Comparison of ENCODE assay signal across 8 cellular contexts in genomic region chr1:197198911-197199310, GRCh38. TPM values are rescaled to one million over a fixed set of nuclear protein-coding genes. Genes with fewer than 3 reads are reported as not detected.
A peak's percentile ranks its signal among the peaks of the same experiment; 100 is the strongest.
DNase-seq lines count a peak whose midpoint lies in the region; TF ChIP-seq lines count a peak whose summit lies in the region.

No MANE protein-coding gene starts in this region.

- no peaks in the 10 kb centered on the region for H3K36me3 ChIP-seq in mucosa of rectum (ENCODE audit: control insufficient read depth in 2 of 2, insufficient read depth in 2 of 2, low read length in 2 of 2)

- in situ Hi-C loops in G401 (cut with HindIII; ENCODE audit: low sequenced_read_pairs) = no loop called here

- peaks cover 12 to 13% of the 10 kb centered on the region in 2 donors for H3K4me1 ChIP-seq in mucosa of rectum (ENCODE audit: control insufficient read depth in 2 of 2, insufficient read depth in 2 of 2, low read length in 2 of 2)

- H3K9me3 Mint-ChIP-seq in HFFc6 = no peaks in the 10 kb centered on the region
- peaks cover 0 to 3% (median 0%) of the 10 kb centered on the region in 5 experiments for H3K9me3 Mint-ChIP-seq in brain

- H3K27ac ChIP-seq in mucosa of rectum (ENCODE audit: low read depth in 2 of 2, low read length in 2 of 2) = no peak overlapping the region

- no peak for TF ChIP-seq CTCF in AG09309 (IDR thresholded peaks at IDR 0.05; ENCODE audit: control insufficient read depth, insufficient read depth, low read depth, low read length, missing control alignments)
- no peak for TF ChIP-seq CTCF in HFFc6 (IDR thresholded peaks at IDR 0.05)
- no peak for TF ChIP-seq CTCF in brain (conservative IDR thresholded peaks at IDR 0.05)

- no peak overlapping the region for H3K9ac ChIP-seq in mucosa of rectum (ENCODE audit: low read depth in 1 of 2, low read length in 2 of 2)

- no peaks in the 10 kb centered on the region for H3K9me3 ChIP-seq in mucosa of rectum (ENCODE audit: control insufficient read depth in 2 of 2, low read length in 2 of 2)

- H3K4me3 ChIP-seq in AG09309 (ENCODE audit: control insufficient read depth, low read depth, low read length) (peak overlapping the region; percentile 35), mucosa of rectum (ENCODE audit: low read length in 2 of 2) (peak overlapping the region; percentile 23 to 56)

- H3K36me3 Mint-ChIP-seq in HFFc6 (ENCODE audit: low read depth) (peaks cover 26% of the 10 kb centered on the region), brain (peaks cover 3% of the 10 kb centered on the region)

- DNase-seq in AG09309 (ENCODE audit: low read depth) (no peak), HFFc6 (no peak), GM19238 (ENCODE audit: insufficient read length, low spot score) (no peak), Ammon's horn (ENCODE audit: low spot score) (no peak), NCI-H2029 treated with DMSO at 0.1 percent for 48 hours (lab: John Stamatoyannopoulos, UW) (no peak), G401 (ENCODE audit: low spot score) (no peak)

- H3K27me3 Mint-ChIP-seq in HFFc6 (ENCODE audit: insufficient read depth) (no peaks in the 10 kb centered on the region), brain (peaks cover 10% of the 10 kb centered on the region)

- H3K4me3 Mint-ChIP-seq in HFFc6 (peak overlapping the region; percentile 100), brain (peak overlapping the region; percentile 93 to 99 (median 96))

- H3K4me1 Mint-ChIP-seq in HFFc6 (ENCODE audit: low read depth) = peaks cover 72% of the 10 kb centered on the region
- peaks cover 75% of the 10 kb centered on the region for H3K4me1 Mint-ChIP-seq in brain

- H3K27me3 ChIP-seq in mucosa of rectum (ENCODE audit: control insufficient read depth in 2 of 2, insufficient read depth in 2 of 2, low read length in 2 of 2) = no peaks in the 10 kb centered on the region

- H3K27ac Mint-ChIP-seq in HFFc6 (peak overlapping the region; percentile 98), brain (peak overlapping the region in 1 of 5 experiments; percentile 99)

RNA-seq across cellular contexts. Expression of gene ZBTB41, which starts 2.2 kb away (rescaled TPM):
- total RNA-seq in HFFc6 (2021; fragmentation: NEBNext Ultra II Directional; extraction: Animal tissue kit (Norgen Biotek cat#: 25700)) = 10 to 100 TPM; 10.2 to 12.9 (median 11.8) TPM
- 2.1 TPM for polyA plus RNA-seq in brain (ENCODE audit: insufficient read depth, low read depth, low replicate concordance)
- total RNA-seq in G401 (2014; rRNA removed; shearing (Covaris generic)) = 2.4 and 3.9 TPM in 2 replicates

RNA-seq across cellular contexts. Expression of gene ASPM, which starts 52.4 kb away (rescaled TPM):
- total RNA-seq in HFFc6 (2021; fragmentation: NEBNext Ultra II Directional; extraction: Animal tissue kit (Norgen Biotek cat#: 25700)) = 10 to 100 TPM; 20.3 to 46.8 (median 42.0) TPM
- 3.2 TPM for polyA plus RNA-seq in brain (ENCODE audit: insufficient read depth, low read depth, low replicate concordance)
- 15.7 and 30.0 TPM in 2 replicates for total RNA-seq in G401 (2014; rRNA removed; shearing (Covaris generic))
